1 cellular context compared by ENCODE assay signal in genomic region chr19:49701271-49701786, GRCh38.
TF ChIP-seq lines count a peak whose summit lies in the region.

No MANE protein-coding gene starts in this region.

TF ChIP-seq in K562, 482 proteins besides CTCF, POLR2A, EP300 and RAD21:
- no peak for TF ChIP-seq EGR1 (conservative IDR thresholded peaks at IDR 0.05)
- TF ChIP-seq ZBTB33 (CRISPR knock-in tag; IDR thresholded peaks at IDR 0.05), result peak; percentile 97
